In the genomic region with DNA sequence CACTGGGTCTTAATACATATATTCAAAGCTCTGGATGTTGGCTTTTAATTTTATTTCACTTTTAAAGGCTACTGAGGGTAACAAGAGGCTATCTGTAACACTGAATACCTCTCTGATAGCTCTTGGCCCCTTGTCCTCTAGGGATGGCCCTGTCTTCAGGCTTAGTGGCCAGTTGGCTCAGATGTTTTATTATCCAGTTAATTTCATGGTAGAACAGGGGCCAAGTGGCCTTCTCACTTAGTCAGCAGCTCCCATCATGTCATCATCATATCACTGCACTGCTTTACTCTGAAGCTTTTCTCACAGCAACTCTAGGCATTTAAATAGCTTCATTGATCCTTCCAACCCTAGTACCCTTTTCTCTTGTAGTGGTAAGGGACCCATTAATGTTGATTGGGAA, we compare ENCODE assay signal across 1 cellular context.
TF ChIP-seq lines count a peak whose summit lies in the region.

No MANE protein-coding gene starts in this region.

TF ChIP-seq in GM23338, 12 proteins besides CTCF, POLR2A, EP300 and RAD21 (continued from another document):
- TF ChIP-seq, protein P1, sequence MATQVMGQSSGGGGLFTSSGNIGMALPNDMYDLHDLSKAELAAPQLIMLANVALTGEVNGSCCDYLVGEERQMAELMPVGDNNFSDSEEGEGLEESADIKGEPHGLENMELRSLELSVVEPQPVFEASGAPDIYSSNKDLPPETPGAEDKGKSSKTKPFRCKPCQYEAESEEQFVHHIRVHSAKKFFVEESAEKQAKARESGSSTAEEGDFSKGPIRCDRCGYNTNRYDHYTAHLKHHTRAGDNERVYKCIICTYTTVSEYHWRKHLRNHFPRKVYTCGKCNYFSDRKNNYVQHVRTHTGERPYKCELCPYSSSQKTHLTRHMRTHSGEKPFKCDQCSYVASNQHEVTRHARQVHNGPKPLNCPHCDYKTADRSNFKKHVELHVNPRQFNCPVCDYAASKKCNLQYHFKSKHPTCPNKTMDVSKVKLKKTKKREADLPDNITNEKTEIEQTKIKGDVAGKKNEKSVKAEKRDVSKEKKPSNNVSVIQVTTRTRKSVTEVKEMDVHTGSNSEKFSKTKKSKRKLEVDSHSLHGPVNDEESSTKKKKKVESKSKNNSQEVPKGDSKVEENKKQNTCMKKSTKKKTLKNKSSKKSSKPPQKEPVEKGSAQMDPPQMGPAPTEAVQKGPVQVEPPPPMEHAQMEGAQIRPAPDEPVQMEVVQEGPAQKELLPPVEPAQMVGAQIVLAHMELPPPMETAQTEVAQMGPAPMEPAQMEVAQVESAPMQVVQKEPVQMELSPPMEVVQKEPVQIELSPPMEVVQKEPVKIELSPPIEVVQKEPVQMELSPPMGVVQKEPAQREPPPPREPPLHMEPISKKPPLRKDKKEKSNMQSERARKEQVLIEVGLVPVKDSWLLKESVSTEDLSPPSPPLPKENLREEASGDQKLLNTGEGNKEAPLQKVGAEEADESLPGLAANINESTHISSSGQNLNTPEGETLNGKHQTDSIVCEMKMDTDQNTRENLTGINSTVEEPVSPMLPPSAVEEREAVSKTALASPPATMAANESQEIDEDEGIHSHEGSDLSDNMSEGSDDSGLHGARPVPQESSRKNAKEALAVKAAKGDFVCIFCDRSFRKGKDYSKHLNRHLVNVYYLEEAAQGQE (IDR thresholded peaks at IDR 0.05; ENCODE audit: unreplicated experiment), result no peak
